Comparison of ENCODE assay signal across 22 cellular contexts in genomic region chr12:68264175-68264863, GRCh38. TPM values are rescaled to one million over a fixed set of nuclear protein-coding genes. Genes with fewer than 3 reads are reported as not detected.
DNase-seq lines count a peak whose midpoint lies in the region; ATAC-seq and TF ChIP-seq lines count a peak whose summit lies in the region.
"Had no signal": no experiment of that assay in that cellular context is flagged by ENCODE, and none has a peak within 500 bp of the region (broad histone marks: within the 10 kb centered on the region; RNA-seq: fewer than 3 reads in every experiment).

No MANE protein-coding gene starts in this region.

- H3K4ac ChIP-seq in mesenchymal stem cell (ENCODE audit: low read depth in 1 of 2, low read length in 2 of 2), result no peak overlapping the region

- H2AK5ac ChIP-seq in mesenchymal stem cell (ENCODE audit: low read length, severe bottlenecking), result peak overlapping the region; percentile 92

- H3K27me3 Mint-ChIP-seq in chondrocyte (ENCODE audit: low read depth), result no peaks in the 10 kb centered on the region

- H3K36me3 Mint-ChIP-seq in chondrocyte (ENCODE audit: low read depth), result no peaks in the 10 kb centered on the region
- H3K36me3 Mint-ChIP-seq: CD14-positive monocyte had no signal

- peaks cover 78% of the 10 kb centered on the region for H3K4me1 Mint-ChIP-seq in chondrocyte (ENCODE audit: low read depth)

- no peaks in the 10 kb centered on the region for H3K79me2 ChIP-seq in ACC112 (ENCODE audit: control insufficient read depth, insufficient read depth, low read length, unreplicated experiment)

- H3K9ac ChIP-seq in mesenchymal stem cell (ENCODE audit: low read length), result no peak overlapping the region

- H3K4me3 ChIP-seq in ACC112 (ENCODE audit: low read depth, low read length) (no peak overlapping the region), mesenchymal stem cell (ENCODE audit: insufficient read depth in 1 of 2, low read depth in 1 of 2, low read length in 2 of 2) (peak overlapping the region in 1 of 2 experiments; percentile 23), HAP-1 (no peak overlapping the region)
- H3K4me3 ChIP-seq: A549, PC-9, SJSA1 had no signal

- no peaks in the 10 kb centered on the region for H3K9me3 Mint-ChIP-seq in chondrocyte (ENCODE audit: low read depth)

- peaks cover 56% of the 10 kb centered on the region for H3K4me1 ChIP-seq in ACC112 (ENCODE audit: control insufficient read depth, insufficient read depth, low read length, unreplicated experiment)
- peaks cover 5% of the 10 kb centered on the region for H3K4me1 ChIP-seq in mesenchymal stem cell (ENCODE audit: control insufficient read depth, insufficient read depth, low read depth, low read length)
- H3K4me1 ChIP-seq in HAP-1, result no peaks in the 10 kb centered on the region
- H3K4me1 ChIP-seq: A549, SJSA1 had no signal

- peak overlapping the region; percentile 96 for H3K27ac Mint-ChIP-seq in chondrocyte (ENCODE audit: unreplicated experiment)

- H2BK15ac ChIP-seq in mesenchymal stem cell (ENCODE audit: low read depth, poor library complexity, severe bottlenecking), result no peak overlapping the region

- H3K23ac ChIP-seq in mesenchymal stem cell (ENCODE audit: low read length in 2 of 2), result no peak overlapping the region

- DNase-seq in NCI-H226 (peak; percentile 80), chondrocyte (ENCODE audit: low spot score) (no peak), mesenchymal stem cell (no peak), GF-D8 (lab: John Stamatoyannopoulos, UW) (no peak), HAP-1 (ENCODE audit: low spot score in 2 of 2) (no peak), ureter (ENCODE audit: low spot score) (no peak)
- DNase-seq: AML-193, DMS 273 treated with DMSO at 0.1 percent for 48 hours, H7, KBM-7, NCI-H1436, NCI-H2029 treated with DMSO at 0.1 percent for 48 hours, NCI-H2171 treated with DMSO at 0.1 percent for 48 hours, NCI-H82, PC-9 had no signal

- H2BK5ac ChIP-seq in mesenchymal stem cell (ENCODE audit: low read depth, low read length, poor library complexity, severe bottlenecking), result no peak overlapping the region

- 95% methylated on average over 7 of the region's 7 CpGs for WGBS in mesenchymal stem cell

- no peak overlapping the region for H3K4me3 Mint-ChIP-seq in chondrocyte (ENCODE audit: unreplicated experiment)
- H3K4me3 Mint-ChIP-seq: CD14-positive monocyte had no signal

- H4K91ac ChIP-seq in mesenchymal stem cell (ENCODE audit: low read length), result no peak overlapping the region

- H3K27ac ChIP-seq in ACC112 (ENCODE audit: low read depth, low read length) (peak overlapping the region; percentile 74), mesenchymal stem cell (ENCODE audit: low read length, poor library complexity, severe bottlenecking) (peak overlapping the region; percentile 58)
- H3K27ac ChIP-seq: A549, PC-9, SJSA1 had no signal

- H3K18ac ChIP-seq in mesenchymal stem cell (ENCODE audit: low read depth in 1 of 2, low read length in 2 of 2), result no peak overlapping the region

- H3K36me3 ChIP-seq in ACC112 (ENCODE audit: insufficient read depth, low read length), result no peaks in the 10 kb centered on the region
- H3K36me3 ChIP-seq in mesenchymal stem cell (ENCODE audit: control insufficient read depth in 1 of 2, insufficient read depth in 2 of 2, low read depth in 1 of 2, low read length in 2 of 2), result no peaks in the 10 kb centered on the region
- H3K36me3 ChIP-seq in HAP-1 (replicated peaks), result no peaks in the 10 kb centered on the region
- H3K36me3 ChIP-seq: SJSA1 had no signal

- H3K4me2 ChIP-seq in mesenchymal stem cell (ENCODE audit: low read length, poor library complexity, severe bottlenecking), result no peak overlapping the region
- H3K4me2 ChIP-seq: A549, PC-9 had no signal

- no peak overlapping the region for H2BK12ac ChIP-seq in mesenchymal stem cell (ENCODE audit: low read length in 2 of 2)

- no peak overlapping the region for H3K14ac ChIP-seq in mesenchymal stem cell (ENCODE audit: low read length in 2 of 2)

- in situ Hi-C loops in HAP-1 (cut with MboI; ENCODE audit: low sequenced_read_pairs), result no loop called here

- no peak overlapping the region for H2BK120ac ChIP-seq in mesenchymal stem cell (ENCODE audit: low read depth, low read length)

- no peaks in the 10 kb centered on the region for H3K27me3 ChIP-seq in ACC112 (ENCODE audit: insufficient read depth, low read length)
- no peaks in the 10 kb centered on the region for H3K27me3 ChIP-seq in mesenchymal stem cell (ENCODE audit: control insufficient read depth in 1 of 2, insufficient read depth in 1 of 2, low read length in 2 of 2)
- H3K27me3 ChIP-seq in HAP-1 (ENCODE audit: low read depth), result 0 out of 2 replicates have a peak, but pooled peaks cover 5% of the 10 kb centered on the region
- H3K27me3 ChIP-seq: SJSA1 had no signal

- H2AFZ ChIP-seq in ACC112 (ENCODE audit: low read length, unreplicated experiment) (no peak overlapping the region), mesenchymal stem cell (ENCODE audit: low read depth, low read length) (no peak overlapping the region)
- H2AFZ ChIP-seq: PC-9 had no signal

- no peaks in the 10 kb centered on the region for H3K9me3 ChIP-seq in mesenchymal stem cell (ENCODE audit: control insufficient read depth, low read length)
- no peaks in the 10 kb centered on the region for H3K9me3 ChIP-seq in HAP-1
- H3K9me3 ChIP-seq: A549, SJSA1 had no signal

- no peak for ATAC-seq in GM19351 (IDR thresholded peaks at IDR 0.05; ENCODE audit: unreplicated experiment)
- ATAC-seq: A549 had no signal

- H4K8ac ChIP-seq in mesenchymal stem cell (ENCODE audit: low read length), result no peak overlapping the region

- TF ChIP-seq CTCF in chondrocyte (IDR thresholded peaks at IDR 0.05), result no peak

- H3K79me1 ChIP-seq in mesenchymal stem cell (replicated peaks; ENCODE audit: low read length, poor library complexity, severe bottlenecking), result no peaks in the 10 kb centered on the region

RNA-seq across cellular contexts. Expression of gene IL22, which starts 10.9 kb away (rescaled TPM):
- total RNA-seq in chondrocyte (not detected in 3 replicates), ureter (not detected)
- polyA plus RNA-seq in mesenchymal stem cell (2013, experiment 1 of 2), result not detected
- polyA plus RNA-seq in mesenchymal stem cell (2013, experiment 2 of 2), result not detected
- total RNA-seq: Daoy, H7, NCI-H460, PC-9, SJSA1 had no signal
- polyA plus RNA-seq: A549, CD14-positive monocyte had no signal

RNA-seq across cellular contexts. Expression of gene IL26, which starts 38.7 kb away (rescaled TPM):
- 0.67 to 2.5 TPM in 2 of 3 replicates, not detected in the other for total RNA-seq in chondrocyte
- not detected for polyA plus RNA-seq in mesenchymal stem cell (2013, experiment 1 of 2)
- not detected for polyA plus RNA-seq in mesenchymal stem cell (2013, experiment 2 of 2)
- not detected for total RNA-seq in ureter
- total RNA-seq: Daoy, H7, NCI-H460, PC-9, SJSA1 had no signal
- polyA plus RNA-seq: A549, CD14-positive monocyte had no signal
